In the genomic region with DNA sequence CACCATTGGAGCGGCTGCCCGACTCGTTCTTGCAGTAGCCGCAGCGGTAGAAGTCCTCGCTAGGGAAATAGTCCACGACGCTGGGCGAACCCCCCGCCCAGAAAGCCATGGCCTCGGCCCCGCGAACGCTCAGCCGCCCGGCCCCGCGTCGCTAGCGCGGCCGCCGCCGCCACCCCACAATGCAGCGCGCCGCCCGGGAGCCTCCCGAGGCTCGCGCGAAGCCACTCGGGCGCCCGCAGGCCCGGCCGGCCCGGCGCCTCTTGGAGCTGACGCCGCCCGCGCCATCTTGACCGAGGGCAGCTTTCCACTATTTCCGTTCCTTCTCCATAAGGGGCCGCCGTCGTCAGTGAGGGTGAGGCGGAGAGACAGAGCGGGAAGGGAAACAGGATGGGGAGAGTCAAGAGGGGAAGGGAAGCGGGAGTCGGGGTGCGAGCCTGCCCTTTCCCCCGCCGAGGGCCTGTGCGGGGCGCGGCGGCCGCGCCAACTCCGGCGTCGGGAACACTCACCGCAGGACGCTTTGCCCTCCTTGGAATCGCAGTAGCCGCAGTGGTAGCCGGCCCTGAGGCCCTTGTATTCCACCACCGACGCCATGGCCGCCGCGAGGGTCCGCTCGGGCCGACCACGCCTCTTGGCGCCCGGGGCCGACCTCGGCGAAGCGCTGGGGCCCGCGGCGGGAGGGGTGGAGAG, we compare ENCODE assay signal across 8 cellular contexts. TPM values are rescaled to one million over a fixed set of nuclear protein-coding genes. Genes with fewer than 3 reads are reported as not detected.
DNase-seq lines count a peak whose midpoint lies in the region; TF ChIP-seq lines count a peak whose summit lies in the region.

A gene (minus strand): TSS at position 191 of the 687 bp plus-strand sequence. CDS start 82 bp downstream, at position 109.

- peak within 1 kb of the TSS; percentile 89 for H3K4me3 Mint-ChIP-seq in nephron progenitor cell
- peak within 1 kb of the TSS; percentile 93 for H3K4me3 Mint-ChIP-seq in stimulated activated naive CD8-positive, alpha-beta T cell treated with anti-CD3 and anti-CD28 coated beads, Interleukin-15, Interleukin-2, amounts not matched to agents 100 ng/mL and 50 ng/mL, for 24 hours

- H3K27me3 Mint-ChIP-seq in nephron progenitor cell (ENCODE audit: low read depth, poor library complexity): no peaks in the 10 kb centered on the region
- no peaks in the 10 kb centered on the region for H3K27me3 Mint-ChIP-seq in stimulated activated naive CD8-positive, alpha-beta T cell treated with anti-CD3 and anti-CD28 coated beads, Interleukin-15, Interleukin-2, amounts not matched to agents 100 ng/mL and 50 ng/mL, for 24 hours

- H3K4me1 Mint-ChIP-seq in nephron progenitor cell: peaks cover 52% of the 10 kb centered on the region
- peaks cover 33% of the 10 kb centered on the region for H3K4me1 Mint-ChIP-seq in stimulated activated naive CD8-positive, alpha-beta T cell treated with anti-CD3 and anti-CD28 coated beads, Interleukin-15, Interleukin-2, amounts not matched to agents 100 ng/mL and 50 ng/mL, for 24 hours (ENCODE audit: low read depth)

- peak; percentile 92 for DNase-seq in ELF-1 (ENCODE audit: low read depth, low spot score)
- peak; percentile 84 for DNase-seq in H4 (ENCODE audit: low spot score)
- peak; percentile 94 for DNase-seq in LoVo (ENCODE audit: low spot score)
- peak; percentile 47 for DNase-seq in SIG-M5 (lab: John Stamatoyannopoulos, UW)
- DNase-seq in activated gamma-delta T cell (lab: John Stamatoyannopoulos, UW): peak; percentile 73
- peak; percentile 86 for DNase-seq in fibroblast of the conjunctiva (ENCODE audit: low read depth)
- peak; percentile 89 for DNase-seq in nephron progenitor cell

- TF ChIP-seq CTCF in nephron progenitor cell (IDR thresholded peaks at IDR 0.05): no peak

- H3K9me3 Mint-ChIP-seq in nephron progenitor cell: peaks cover 4% of the 10 kb centered on the region
- no peaks in the 10 kb centered on the region for H3K9me3 Mint-ChIP-seq in stimulated activated naive CD8-positive, alpha-beta T cell treated with anti-CD3 and anti-CD28 coated beads, Interleukin-15, Interleukin-2, amounts not matched to agents 100 ng/mL and 50 ng/mL, for 24 hours

- peaks cover 15% of the 10 kb centered on the region for H3K36me3 Mint-ChIP-seq in nephron progenitor cell (ENCODE audit: low read depth)
- peaks cover 9% of the 10 kb centered on the region for H3K36me3 Mint-ChIP-seq in stimulated activated naive CD8-positive, alpha-beta T cell treated with anti-CD3 and anti-CD28 coated beads, Interleukin-15, Interleukin-2, amounts not matched to agents 100 ng/mL and 50 ng/mL, for 24 hours (ENCODE audit: low read depth)

- H3K27ac Mint-ChIP-seq in nephron progenitor cell: peak within 1 kb of the TSS; percentile 99
- peak within 1 kb of the TSS; percentile 94 for H3K27ac Mint-ChIP-seq in stimulated activated naive CD8-positive, alpha-beta T cell treated with anti-CD3 and anti-CD28 coated beads, Interleukin-15, Interleukin-2, amounts not matched to agents 100 ng/mL and 50 ng/mL, for 24 hours

RNA-seq across cellular contexts. Expression of the gene that starts here (rescaled TPM):
- total RNA-seq in H4 (2014; rRNA removed; shearing (Covaris generic)): 11.1 and 25.7 TPM in 2 replicates

Comparison
In these comparisons a context has a peak if more than half of its experiments do, and no peak if none do; other contexts are left out.
1. Peak in every context shown above with its lines: DNase-seq.